Comparison of ENCODE assay signal across 2 cellular contexts in the genomic region with DNA sequence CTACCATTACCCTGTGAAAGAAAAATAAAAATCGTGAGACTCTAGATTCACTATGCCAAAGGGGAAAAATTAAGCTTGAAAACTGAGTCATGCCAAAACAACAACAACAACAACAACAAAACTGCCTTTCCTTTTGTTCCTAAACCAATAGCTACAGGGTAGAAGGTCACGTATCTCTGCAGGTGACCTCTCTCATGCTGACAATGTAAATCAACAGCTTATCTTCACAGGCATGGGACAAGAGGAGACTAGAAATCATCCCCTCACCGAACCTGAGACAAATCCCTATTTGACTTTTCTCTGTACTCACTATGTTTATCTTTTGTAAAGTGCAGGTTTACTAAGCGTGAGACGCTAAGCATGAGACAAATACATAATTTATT.
TF ChIP-seq lines count a peak whose summit lies in the region.

No MANE protein-coding gene starts in this region.

TF ChIP-seq in SK-N-SH treated with all-trans-retinoic acid at 6 μM for 48 hours, 23 proteins besides CTCF, POLR2A, EP300 and RAD21 (continued from another document):
- TF ChIP-seq, protein P1, sequence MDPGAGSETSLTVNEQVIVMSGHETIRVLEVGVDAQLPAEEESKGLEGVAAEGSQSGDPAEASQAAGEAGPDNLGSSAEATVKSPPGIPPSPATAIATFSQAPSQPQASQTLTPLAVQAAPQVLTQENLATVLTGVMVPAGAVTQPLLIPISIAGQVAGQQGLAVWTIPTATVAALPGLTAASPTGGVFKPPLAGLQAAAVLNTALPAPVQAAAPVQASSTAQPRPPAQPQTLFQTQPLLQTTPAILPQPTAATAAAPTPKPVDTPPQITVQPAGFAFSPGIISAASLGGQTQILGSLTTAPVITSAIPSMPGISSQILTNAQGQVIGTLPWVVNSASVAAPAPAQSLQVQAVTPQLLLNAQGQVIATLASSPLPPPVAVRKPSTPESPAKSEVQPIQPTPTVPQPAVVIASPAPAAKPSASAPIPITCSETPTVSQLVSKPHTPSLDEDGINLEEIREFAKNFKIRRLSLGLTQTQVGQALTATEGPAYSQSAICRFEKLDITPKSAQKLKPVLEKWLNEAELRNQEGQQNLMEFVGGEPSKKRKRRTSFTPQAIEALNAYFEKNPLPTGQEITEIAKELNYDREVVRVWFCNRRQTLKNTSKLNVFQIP (CRISPR knock-in tag; IDR thresholded peaks at IDR 0.05; ENCODE audit: borderline replicate concordance, low read depth): no peak
- TF ChIP-seq, protein P2, sequence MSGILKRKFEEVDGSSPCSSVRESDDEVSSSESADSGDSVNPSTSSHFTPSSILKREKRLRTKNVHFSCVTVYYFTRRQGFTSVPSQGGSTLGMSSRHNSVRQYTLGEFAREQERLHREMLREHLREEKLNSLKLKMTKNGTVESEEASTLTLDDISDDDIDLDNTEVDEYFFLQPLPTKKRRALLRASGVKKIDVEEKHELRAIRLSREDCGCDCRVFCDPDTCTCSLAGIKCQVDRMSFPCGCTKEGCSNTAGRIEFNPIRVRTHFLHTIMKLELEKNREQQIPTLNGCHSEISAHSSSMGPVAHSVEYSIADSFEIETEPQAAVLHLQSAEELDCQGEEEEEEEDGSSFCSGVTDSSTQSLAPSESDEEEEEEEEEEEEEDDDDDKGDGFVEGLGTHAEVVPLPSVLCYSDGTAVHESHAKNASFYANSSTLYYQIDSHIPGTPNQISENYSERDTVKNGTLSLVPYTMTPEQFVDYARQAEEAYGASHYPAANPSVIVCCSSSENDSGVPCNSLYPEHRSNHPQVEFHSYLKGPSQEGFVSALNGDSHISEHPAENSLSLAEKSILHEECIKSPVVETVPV (CRISPR knock-in tag; IDR thresholded peaks at IDR 0.05): no peak
- no peak for TF ChIP-seq TCF4 (CRISPR knock-in tag; IDR thresholded peaks at IDR 0.05; ENCODE audit: borderline replicate concordance)
- TF ChIP-seq SNAI2 (CRISPR knock-in tag; IDR thresholded peaks at IDR 0.05): no peak
- no peak for TF ChIP-seq ZNF8 (CRISPR knock-in tag; IDR thresholded peaks at IDR 0.05)
- no peak for TF ChIP-seq PPARA (CRISPR knock-in tag; IDR thresholded peaks at IDR 0.05; ENCODE audit: borderline replicate concordance)
- TF ChIP-seq, protein P3, sequence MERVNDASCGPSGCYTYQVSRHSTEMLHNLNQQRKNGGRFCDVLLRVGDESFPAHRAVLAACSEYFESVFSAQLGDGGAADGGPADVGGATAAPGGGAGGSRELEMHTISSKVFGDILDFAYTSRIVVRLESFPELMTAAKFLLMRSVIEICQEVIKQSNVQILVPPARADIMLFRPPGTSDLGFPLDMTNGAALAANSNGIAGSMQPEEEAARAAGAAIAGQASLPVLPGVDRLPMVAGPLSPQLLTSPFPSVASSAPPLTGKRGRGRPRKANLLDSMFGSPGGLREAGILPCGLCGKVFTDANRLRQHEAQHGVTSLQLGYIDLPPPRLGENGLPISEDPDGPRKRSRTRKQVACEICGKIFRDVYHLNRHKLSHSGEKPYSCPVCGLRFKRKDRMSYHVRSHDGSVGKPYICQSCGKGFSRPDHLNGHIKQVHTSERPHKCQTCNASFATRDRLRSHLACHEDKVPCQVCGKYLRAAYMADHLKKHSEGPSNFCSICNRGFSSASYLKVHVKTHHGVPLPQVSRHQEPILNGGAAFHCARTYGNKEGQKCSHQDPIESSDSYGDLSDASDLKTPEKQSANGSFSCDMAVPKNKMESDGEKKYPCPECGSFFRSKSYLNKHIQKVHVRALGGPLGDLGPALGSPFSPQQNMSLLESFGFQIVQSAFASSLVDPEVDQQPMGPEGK (CRISPR knock-in tag; IDR thresholded peaks at IDR 0.05; ENCODE audit: borderline replicate concordance): no peak
- no peak for TF ChIP-seq ARNTL (CRISPR knock-in tag; IDR thresholded peaks at IDR 0.05; ENCODE audit: borderline replicate concordance, low read depth)
- no peak for TF ChIP-seq ZFP3 (CRISPR knock-in tag; IDR thresholded peaks at IDR 0.05)
- TF ChIP-seq TOX (CRISPR knock-in tag; IDR thresholded peaks at IDR 0.05; ENCODE audit: borderline replicate concordance): no peak
- TF ChIP-seq RARB (CRISPR knock-in tag; IDR thresholded peaks at IDR 0.05): no peak
- TF ChIP-seq, protein P4, sequence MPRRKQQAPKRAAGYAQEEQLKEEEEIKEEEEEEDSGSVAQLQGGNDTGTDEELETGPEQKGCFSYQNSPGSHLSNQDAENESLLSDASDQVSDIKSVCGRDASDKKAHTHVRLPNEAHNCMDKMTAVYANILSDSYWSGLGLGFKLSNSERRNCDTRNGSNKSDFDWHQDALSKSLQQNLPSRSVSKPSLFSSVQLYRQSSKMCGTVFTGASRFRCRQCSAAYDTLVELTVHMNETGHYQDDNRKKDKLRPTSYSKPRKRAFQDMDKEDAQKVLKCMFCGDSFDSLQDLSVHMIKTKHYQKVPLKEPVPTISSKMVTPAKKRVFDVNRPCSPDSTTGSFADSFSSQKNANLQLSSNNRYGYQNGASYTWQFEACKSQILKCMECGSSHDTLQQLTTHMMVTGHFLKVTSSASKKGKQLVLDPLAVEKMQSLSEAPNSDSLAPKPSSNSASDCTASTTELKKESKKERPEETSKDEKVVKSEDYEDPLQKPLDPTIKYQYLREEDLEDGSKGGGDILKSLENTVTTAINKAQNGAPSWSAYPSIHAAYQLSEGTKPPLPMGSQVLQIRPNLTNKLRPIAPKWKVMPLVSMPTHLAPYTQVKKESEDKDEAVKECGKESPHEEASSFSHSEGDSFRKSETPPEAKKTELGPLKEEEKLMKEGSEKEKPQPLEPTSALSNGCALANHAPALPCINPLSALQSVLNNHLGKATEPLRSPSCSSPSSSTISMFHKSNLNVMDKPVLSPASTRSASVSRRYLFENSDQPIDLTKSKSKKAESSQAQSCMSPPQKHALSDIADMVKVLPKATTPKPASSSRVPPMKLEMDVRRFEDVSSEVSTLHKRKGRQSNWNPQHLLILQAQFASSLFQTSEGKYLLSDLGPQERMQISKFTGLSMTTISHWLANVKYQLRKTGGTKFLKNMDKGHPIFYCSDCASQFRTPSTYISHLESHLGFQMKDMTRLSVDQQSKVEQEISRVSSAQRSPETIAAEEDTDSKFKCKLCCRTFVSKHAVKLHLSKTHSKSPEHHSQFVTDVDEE (CRISPR knock-in tag; IDR thresholded peaks at IDR 0.05): no peak

TF ChIP-seq in SK-N-SH, 30 proteins besides CTCF, POLR2A, EP300 and RAD21 (continued from another document):
- TF ChIP-seq, protein P5, sequence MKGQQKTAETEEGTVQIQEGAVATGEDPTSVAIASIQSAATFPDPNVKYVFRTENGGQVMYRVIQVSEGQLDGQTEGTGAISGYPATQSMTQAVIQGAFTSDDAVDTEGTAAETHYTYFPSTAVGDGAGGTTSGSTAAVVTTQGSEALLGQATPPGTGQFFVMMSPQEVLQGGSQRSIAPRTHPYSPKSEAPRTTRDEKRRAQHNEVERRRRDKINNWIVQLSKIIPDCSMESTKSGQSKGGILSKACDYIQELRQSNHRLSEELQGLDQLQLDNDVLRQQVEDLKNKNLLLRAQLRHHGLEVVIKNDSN (IDR thresholded peaks at IDR 0.05; ENCODE audit: borderline replicate concordance, low read depth): no peak
- TF ChIP-seq SMC3 (IDR thresholded peaks at IDR 0.05; ENCODE audit: low read depth, low read length): no peak
- TF ChIP-seq TAF1 (IDR thresholded peaks at IDR 0.05; ENCODE audit: borderline replicate concordance, low read depth, low read length): no peak
- TF ChIP-seq YY1 (IDR thresholded peaks at IDR 0.05; ENCODE audit: low read depth): no peak
- TF ChIP-seq NFIC (IDR thresholded peaks at IDR 0.05; ENCODE audit: borderline replicate concordance): no peak
- TF ChIP-seq POLR2AphosphoS5 (IDR thresholded peaks at IDR 0.05; ENCODE audit: low read depth, low read length): no peak
- TF ChIP-seq SIN3A (IDR thresholded peaks at IDR 0.05; ENCODE audit: borderline replicate concordance, low read depth, low read length): no peak
- TF ChIP-seq MXI1 (IDR thresholded peaks at IDR 0.05; ENCODE audit: low read depth, low read length): no peak
- TF ChIP-seq EZH2phosphoT487 (IDR thresholded peaks at IDR 0.05; ENCODE audit: borderline replicate concordance, low read depth): no peak
- TF ChIP-seq RFX5 (IDR thresholded peaks at IDR 0.05; ENCODE audit: low read length): no peak
- no peak for TF ChIP-seq FOXJ3 (CRISPR knock-in tag; IDR thresholded peaks at IDR 0.05)
- TF ChIP-seq RCOR1 (IDR thresholded peaks at IDR 0.05; ENCODE audit: low read length): no peak
- TF ChIP-seq, protein P6, sequence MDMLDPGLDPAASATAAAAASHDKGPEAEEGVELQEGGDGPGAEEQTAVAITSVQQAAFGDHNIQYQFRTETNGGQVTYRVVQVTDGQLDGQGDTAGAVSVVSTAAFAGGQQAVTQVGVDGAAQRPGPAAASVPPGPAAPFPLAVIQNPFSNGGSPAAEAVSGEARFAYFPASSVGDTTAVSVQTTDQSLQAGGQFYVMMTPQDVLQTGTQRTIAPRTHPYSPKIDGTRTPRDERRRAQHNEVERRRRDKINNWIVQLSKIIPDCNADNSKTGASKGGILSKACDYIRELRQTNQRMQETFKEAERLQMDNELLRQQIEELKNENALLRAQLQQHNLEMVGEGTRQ (IDR thresholded peaks at IDR 0.05; ENCODE audit: borderline replicate concordance, low read depth, low read length): no peak
- TF ChIP-seq ELF1 (IDR thresholded peaks at IDR 0.05): no peak
TF ChIP-seq in SK-N-SH: peak in this region for 0.
